28 cellular contexts compared by ENCODE assay signal in the genomic region with DNA sequence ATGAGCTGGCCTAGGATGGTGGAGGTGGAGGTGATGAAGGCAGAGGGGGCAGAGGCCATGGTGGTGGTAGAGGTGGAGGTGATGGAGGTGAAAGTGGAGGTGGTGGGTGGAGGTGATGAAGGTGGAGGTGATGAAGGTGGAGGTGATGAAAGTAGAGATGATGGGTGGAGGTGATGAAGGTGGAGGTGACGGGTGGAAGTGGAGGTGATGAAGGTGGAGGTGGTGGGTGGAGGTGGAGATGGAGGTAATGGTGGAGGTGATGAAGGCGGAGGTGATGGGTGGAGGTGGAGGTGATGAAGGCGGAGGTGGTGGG.
"Had no signal": no experiment of that assay in that cellular context is flagged by ENCODE, and none has a peak within 500 bp of the region (broad histone marks: within the 10 kb centered on the region; RNA-seq: fewer than 3 reads in every experiment).

No MANE protein-coding gene starts in this region.

- H3K27ac ChIP-seq: coronary artery, hepatocyte, prostate gland, thoracic aorta had no signal

- H3K4me3 ChIP-seq: coronary artery, dorsolateral prefrontal cortex, gastrocnemius medialis, hepatocyte, prostate gland, smooth muscle cell, thoracic aorta had no signal

- H3K4me1 ChIP-seq: prostate gland had no signal

- ATAC-seq: activated naive CD4-positive, alpha-beta T cell treated with anti-CD3 and anti-CD28 coated beads, Interleukin-2, amount 50 U/mL, for 72 hours; activated T-cell treated with anti-CD3 and anti-CD28 coated beads, Interleukin-2, amount 50 U/mL, for 4 hours; gastrocnemius medialis; left colon; naive thymus-derived CD8-positive, alpha-beta T cell had no signal

- H3K27me3 ChIP-seq: dorsolateral prefrontal cortex, hepatocyte had no signal

- H3K4me3 Mint-ChIP-seq: activated CD4-positive, alpha-beta memory T cell treated with anti-CD3 and anti-CD28 coated beads for 36 hours; activated CD4-positive, alpha-beta T cell treated with anti-CD3 and anti-CD28 coated beads, Interleukin-2, amount 10 ng/mL, durations not matched to agents 24 days and 14 days; activated T-cell treated with anti-CD3 and anti-CD28 coated beads, Interleukin-2, amount 50 U/mL, for 4 hours had no signal

- H3K9me3 Mint-ChIP-seq: activated CD4-positive, alpha-beta memory T cell treated with anti-CD3 and anti-CD28 coated beads for 36 hours; activated CD4-positive, alpha-beta T cell treated with anti-CD3 and anti-CD28 coated beads, Interleukin-2, amount 10 ng/mL, durations not matched to agents 24 days and 14 days; activated naive CD4-positive, alpha-beta T cell treated with anti-CD3 and anti-CD28 coated beads, Interleukin-2, amount 50 U/mL, for 72 hours; activated T-cell treated with anti-CD3 and anti-CD28 coated beads, Interleukin-2, amount 50 U/mL, for 4 hours; activated T-helper 2 cell treated with anti-CD3 and anti-CD28 coated beads, Interferon-gamma antibody, Interleukin-2, Interleukin-4, amounts not matched to agents 10 μg/mL and 5 μg/mL and 100 μg/mL, durations not matched to agents 14 hours and 24 hours and 36 hours; naive thymus-derived CD8-positive, alpha-beta T cell had no signal

- H3K27me3 Mint-ChIP-seq: activated CD4-positive, alpha-beta memory T cell treated with anti-CD3 and anti-CD28 coated beads for 36 hours; activated CD4-positive, alpha-beta T cell treated with anti-CD3 and anti-CD28 coated beads, Interleukin-2, amount 10 ng/mL, durations not matched to agents 24 days and 14 days; naive thymus-derived CD8-positive, alpha-beta T cell had no signal

- H3K9me3 ChIP-seq: gastrocnemius medialis, prostate gland, thoracic aorta had no signal

- DNase-seq: activated CD4-positive, alpha-beta memory T cell treated with anti-CD3 and anti-CD28 coated beads for 36 hours; activated CD4-positive, alpha-beta T cell treated with anti-CD3 and anti-CD28 coated beads, Interleukin-2, amount 10 ng/mL, durations not matched to agents 24 days and 14 days; activated CD4-positive, CD25-positive, alpha-beta regulatory T cell treated with anti-CD3 and anti-CD28 coated beads, Interleukin-2, amount 50 U/mL, for 72 hours; activated T-cell treated with anti-CD3 and anti-CD28 coated beads, Interleukin-2, amount 50 U/mL, for 4 hours; anterior cingulate cortex; cerebellar nuclear complex; effector memory CD4-positive, alpha-beta T cell; erythroblast; gastrocnemius medialis; glutamatergic neuron; left colon; mammary epithelial cell; midbrain; naive thymus-derived CD8-positive, alpha-beta T cell; retina; stimulated activated CD4-positive, alpha-beta T cell treated with anti-CD3 and anti-CD28 coated beads, Interleukin-1b, Interleukin-23, amount 100 ng/mL, for 48 hours; stimulated activated CD4-positive, alpha-beta T cell treated with anti-CD3 and anti-CD28 coated beads, Interleukin-4, amount 100 ng/mL, for 4 hours; stimulated activated CD8-positive, alpha-beta memory T cell treated with anti-CD3 and anti-CD28 coated beads, Interleukin-4, amount 100 ng/mL, for 48 hours; stimulated activated naive CD4-positive, alpha-beta T cell; trophoblast cell had no signal

- H3K36me3 Mint-ChIP-seq: activated CD4-positive, alpha-beta memory T cell treated with anti-CD3 and anti-CD28 coated beads for 36 hours had no signal

- H3K36me3 ChIP-seq: gastrocnemius medialis, prostate gland, thoracic aorta had no signal

- H3K27ac Mint-ChIP-seq: activated CD4-positive, alpha-beta memory T cell treated with anti-CD3 and anti-CD28 coated beads for 36 hours; activated T-helper 2 cell treated with anti-CD3 and anti-CD28 coated beads, Interferon-gamma antibody, Interleukin-2, Interleukin-4, amounts not matched to agents 10 μg/mL and 5 μg/mL and 100 μg/mL, durations not matched to agents 14 hours and 24 hours and 36 hours had no signal
